In genomic region chr2:3326871-3327270, GRCh38 we compare ENCODE assay signal across 20 cellular contexts. TPM values are rescaled to one million over a fixed set of nuclear protein-coding genes. Genes with fewer than 3 reads are reported as not detected.
DNase-seq lines count a peak whose midpoint lies in the region; TF ChIP-seq lines count a peak whose summit lies in the region.
"Had no signal": no experiment of that assay in that cellular context is flagged by ENCODE, and none has a peak within 500 bp of the region (broad histone marks: within the 10 kb centered on the region; RNA-seq: fewer than 3 reads in every experiment).

No MANE protein-coding gene starts in this region.

- H3K36me3 ChIP-seq in H7 (replicated peaks; ENCODE audit: control insufficient read depth, insufficient read depth, low read length), result peaks cover 5% of the 10 kb centered on the region; the same call in 1 of the 2 replicates
- H3K36me3 ChIP-seq: HAP-1, MG63 had no signal

- DNase-seq in H7 (peak; percentile 65), coronary artery (ENCODE audit: low spot score) (peak; percentile 52), posterior vena cava (ENCODE audit: low spot score) (peak; percentile 36), DMS 273 (lab: John Stamatoyannopoulos, UW; ENCODE audit: unreplicated experiment) (no peak), NCI-H446 (lab: John Stamatoyannopoulos, UW) (no peak), NCI-H1417 treated with DMSO at 0.1 percent for 48 hours (lab: John Stamatoyannopoulos, UW) (no peak)
- no peak for DNase-seq in stimulated activated CD4-positive, alpha-beta T cell treated with anti-CD3 and anti-CD28 coated beads, Interleukin-15, amount 100 ng/mL, for 24 hours
- DNase-seq: CD4-positive, alpha-beta memory T cell; COR-L47; HFFc6; KG1; MG63; NCI-H1694; NCI-H2029 treated with DMSO at 0.1 percent for 48 hours; NCI-H69; SHP77 had no signal

- intact Hi-C loops in posterior vena cava (cut with DNase I), result no loop called here

- peak overlapping the region; percentile 23; the same call in 1 of the 2 replicates for H3K27ac ChIP-seq in C4-2B
- no peak overlapping the region for H3K27ac ChIP-seq in coronary artery
- H3K27ac ChIP-seq: BLaER1, RWPE1 had no signal

- no peaks in the 10 kb centered on the region for H3K27me3 ChIP-seq in H7 (ENCODE audit: control insufficient read depth, insufficient read depth, low read length)
- H3K27me3 ChIP-seq: BLaER1, MG63 had no signal

- H3K4me3 ChIP-seq in H7 (ENCODE audit: insufficient read depth, low read depth, low read length) (no peak overlapping the region), coronary artery (no peak overlapping the region)
- H3K4me3 ChIP-seq: BLaER1, HAP-1, MG63 had no signal

- TF ChIP-seq CTCF in C4-2B (conservative IDR thresholded peaks at IDR 0.05), result no peak
- no peak for TF ChIP-seq CTCF in coronary artery (IDR thresholded peaks at IDR 0.05)

RNA-seq across cellular contexts. Expression of gene EIPR1, which starts 50.7 kb away (rescaled TPM):
- 52.6 and 60.4 TPM in 2 replicates for total RNA-seq in H7 (2014; rRNA removed; shearing (Covaris generic))
- 10 to 100 TPM; 14.1 to 16.3 TPM for total RNA-seq in posterior vena cava

RNA-seq across cellular contexts. Expression of gene TRAPPC12, which starts 52.6 kb away (rescaled TPM):
- 54.7 and 62.2 TPM in 2 replicates for total RNA-seq in H7 (2014; rRNA removed; shearing (Covaris generic))
- 10 to 100 TPM; 71.3 to 87.8 TPM for total RNA-seq in posterior vena cava

Comparison
In these comparisons a context has a peak if more than half of its experiments do, and no peak if none do; other contexts are left out.
1. DNase-seq: peak in H7 (single experiment), coronary artery (single experiment) and posterior vena cava (single experiment); none in DMS 273 (single experiment), stimulated activated CD4-positive, alpha-beta T cell treated with anti-CD3 and anti-CD28 coated beads, Interleukin-15, amount 100 ng/mL, for 24 hours (single experiment), NCI-H446 (0 of 2) and NCI-H1417 treated with DMSO at 0.1 percent for 48 hours (single experiment).